ENCODE assay signal across 19 cellular contexts in the genomic region with DNA sequence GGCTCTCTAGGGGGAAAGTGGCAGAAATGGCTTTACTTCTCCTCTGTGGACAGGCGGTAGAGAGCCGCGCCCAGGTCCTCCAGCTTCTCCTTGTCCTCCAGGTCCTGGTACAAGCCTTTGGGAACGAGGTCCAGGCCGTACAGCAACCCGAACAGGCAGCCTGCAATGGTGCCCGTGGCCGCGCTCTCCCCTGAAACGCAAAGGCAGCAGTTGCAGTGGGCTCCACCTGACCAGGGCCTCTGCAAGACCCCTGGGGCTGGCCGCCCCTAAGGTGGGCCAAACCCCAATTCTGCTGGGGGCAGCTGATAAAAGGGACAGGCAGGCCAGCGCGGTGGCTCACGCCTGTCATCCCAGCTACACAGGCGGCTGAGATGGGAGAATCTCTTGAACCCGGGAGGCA. TPM values are rescaled to one million over a fixed set of nuclear protein-coding genes. Genes with fewer than 3 reads are reported as not detected.
A peak's percentile ranks its signal among the peaks of the same experiment; 100 is the strongest.
DNase-seq lines count a peak whose midpoint lies in the region; ATAC-seq and TF ChIP-seq lines count a peak whose summit lies in the region.
"Had no signal": no experiment of that assay in that cellular context is flagged by ENCODE, and none has a peak within 500 bp of the region (broad histone marks: within the 10 kb centered on the region; RNA-seq: fewer than 3 reads in every experiment).

No MANE protein-coding gene starts in this region.

- TF ChIP-seq POLR2A in heart left ventricle (IDR thresholded peaks at IDR 0.05) (no peak), sigmoid colon (IDR thresholded peaks at IDR 0.05) (no peak), vagina (IDR thresholded peaks at IDR 0.05) (no peak)

- no peaks in the 10 kb centered on the region for H3K9me2 ChIP-seq in hepatocyte (replicated peaks; ENCODE audit: insufficient read depth)

- peaks cover 0 to 8% (median 0%) of the 10 kb centered on the region in 12 donors for H3K4me1 ChIP-seq in heart left ventricle
- H3K4me1 ChIP-seq in right atrium auricular region: no peaks in the 10 kb centered on the region
- peaks cover 11% of the 10 kb centered on the region for H3K4me1 ChIP-seq in hepatocyte (ENCODE audit: insufficient read depth)
- H3K4me1 ChIP-seq in sigmoid colon: peaks cover 0 to 18% (median 16%) of the 10 kb centered on the region in 4 donors
- peaks cover 12% of the 10 kb centered on the region for H3K4me1 ChIP-seq in vagina

- H3K9me3 ChIP-seq in heart left ventricle (no peaks in the 10 kb centered on the region), right atrium auricular region (no peaks in the 10 kb centered on the region), hepatocyte (ENCODE audit: low read depth) (no peaks in the 10 kb centered on the region), sigmoid colon (no peaks in the 10 kb centered on the region), vagina (no peaks in the 10 kb centered on the region)

- no peaks in the 10 kb centered on the region for H4K20me1 ChIP-seq in hepatocyte (ENCODE audit: insufficient read depth, poor library complexity, severe bottlenecking)

- H3K4me3 ChIP-seq in heart left ventricle (no peak overlapping the region), right atrium auricular region (no peak overlapping the region), hepatocyte (no peak overlapping the region), sigmoid colon (no peak overlapping the region), vagina (no peak overlapping the region)
- H3K4me3 ChIP-seq: PC-9 had no signal

- H3K27ac ChIP-seq in heart left ventricle (peak overlapping the region in 1 of 12 donors; percentile 82), right atrium auricular region (no peak overlapping the region), hepatocyte (peak overlapping the region; percentile 83), sigmoid colon (peak overlapping the region; percentile 71 to 77 (median 76)), vagina (peak overlapping the region; percentile 82)
- H3K27ac ChIP-seq: HL-60, PC-9, RWPE1 had no signal

- TF ChIP-seq CTCF in heart left ventricle (IDR thresholded peaks at IDR 0.05) (no peak), right atrium auricular region (IDR thresholded peaks at IDR 0.05) (no peak), hepatocyte (IDR thresholded peaks at IDR 0.05; ENCODE audit: poor library complexity) (no peak), sigmoid colon (IDR thresholded peaks at IDR 0.05) (no peak), vagina (IDR thresholded peaks at IDR 0.05) (no peak)

- H3K79me2 ChIP-seq in hepatocyte: no peaks in the 10 kb centered on the region

- WGBS in heart left ventricle, 4 donors: 87 to 93% (median 90%) methylated on average over 8 to 16 of the region's 16 CpGs
- 94% methylated on average over 16 of the region's 16 CpGs for WGBS in hepatocyte (ENCODE audit: low lambda C conversion rate, missing lambda C conversion rate)
- 91 to 93% methylated on average over 16 of the region's 16 CpGs for WGBS in sigmoid colon, 2 donors

- H3K4me2 ChIP-seq in hepatocyte: peak overlapping the region; percentile 45
- H3K4me2 ChIP-seq: PC-9 had no signal

- DNase-seq in heart left ventricle (peak in 3 of 5 donors; percentile 17 to 27 (median 17)), right atrium auricular region (ENCODE audit: low spot score) (no peak), hepatocyte (ENCODE audit: low spot score) (no peak), sigmoid colon (no peak), vagina (ENCODE audit: extremely low spot score in 2 of 2) (no peak), NCI-H2227 treated with DMSO at 0.1 percent for 48 hours (lab: John Stamatoyannopoulos, UW) (no peak)
- DNase-seq in activated CD4-positive, alpha-beta T cell treated with anti-CD3 and anti-CD28 coated beads for 4 hours: no peak
- DNase-seq: 8988T; CD4-positive, CD25-positive, alpha-beta regulatory T cell; COR-L47; DMS 273 treated with DMSO at 0.1 percent for 48 hours; H7; NCI-H1417; NCI-H1930; NCI-H526; PC-9 had no signal

- TF ChIP-seq EP300 in sigmoid colon (IDR thresholded peaks at IDR 0.05): no peak

- no peak for ATAC-seq in heart left ventricle
- ATAC-seq in HG03469 (IDR thresholded peaks at IDR 0.05; ENCODE audit: unreplicated experiment): no peak

- intact Hi-C loops in heart left ventricle (cut with DNase I): no loop called here
- intact Hi-C loops in sigmoid colon (cut with DNase I): no loop called here
- intact Hi-C loops in vagina (cut with DNase I): no loop called here

- H3K27me3 ChIP-seq in heart left ventricle (no peaks in the 10 kb centered on the region), right atrium auricular region (no peaks in the 10 kb centered on the region), hepatocyte (no peaks in the 10 kb centered on the region), sigmoid colon (no peaks in the 10 kb centered on the region), vagina (no peaks in the 10 kb centered on the region)

- H2AFZ ChIP-seq in hepatocyte: no peak overlapping the region
- H2AFZ ChIP-seq: PC-9 had no signal

- H3K36me3 ChIP-seq in heart left ventricle: peaks cover 0 to 74% (median 13%) of the 10 kb centered on the region in 9 donors
- H3K36me3 ChIP-seq in right atrium auricular region: peaks cover 70% of the 10 kb centered on the region
- no peaks in the 10 kb centered on the region for H3K36me3 ChIP-seq in hepatocyte (replicated peaks; ENCODE audit: insufficient read depth, low read depth)
- H3K36me3 ChIP-seq in sigmoid colon: no peaks in the 10 kb centered on the region
- H3K36me3 ChIP-seq in vagina: no peaks in the 10 kb centered on the region

RNA-seq across cellular contexts. Expression of a gene that starts 30.5 kb away (rescaled TPM):
- 100 to 1,000 TPM; 329 to 774 (median 572) TPM for total RNA-seq in heart left ventricle
- polyA plus RNA-seq in heart left ventricle: 100 to 1,000 TPM; 160 to 252 TPM
- total RNA-seq in right atrium auricular region: 100 to 1,000 TPM; 222 to 329 TPM
- total RNA-seq in hepatocyte: 1.1 and 1.2 TPM in 2 replicates
- polyA plus RNA-seq in hepatocyte: 0.58 and 1.0 TPM in 2 replicates
- 1 to 10 TPM; 2.3 to 7.8 (median 4.5) TPM for total RNA-seq in sigmoid colon
- polyA plus RNA-seq in sigmoid colon: 1 to 10 TPM; 1.2 to 4.9 (median 4.2) TPM
- total RNA-seq in vagina: 1.7 TPM

RNA-seq across cellular contexts. Expression of a gene that starts 58.9 kb away (rescaled TPM):
- total RNA-seq in heart left ventricle (under 1 TPM in 7 of 9 donors, not detected in 2; 0.36 to 1.00 (median 0.61) TPM), right atrium auricular region (1 to 10 TPM in 1 of 2 donors, under 1 TPM in 1; 0.48 to 2.4 TPM), hepatocyte (20.3 and 22.7 TPM in 2 replicates), sigmoid colon (1 to 10 TPM; 6.7 to 9.9 (median 8.3) TPM), vagina (15.0 TPM)
- polyA plus RNA-seq in heart left ventricle (1 to 10 TPM; 1.3 to 3.5 TPM), hepatocyte (20.4 and 22.1 TPM in 2 replicates), sigmoid colon (10 to 100 TPM; 29.3 to 52.5 (median 39.6) TPM)
- total RNA-seq: CD4-positive, CD25-positive, alpha-beta regulatory T cell had no signal

Comparison
In these comparisons a context has a peak if more than half of its experiments do, and no peak if none do; other contexts are left out.
1. DNase-seq: peak in heart left ventricle (3 of 5); none in right atrium auricular region (single experiment), hepatocyte (single experiment), sigmoid colon (single experiment), vagina (0 of 2), activated CD4-positive, alpha-beta T cell treated with anti-CD3 and anti-CD28 coated beads for 4 hours (0 of 2) and NCI-H2227 treated with DMSO at 0.1 percent for 48 hours (single experiment).
2. H3K27ac ChIP-seq: peak in hepatocyte (single experiment), sigmoid colon (4 of 4) and vagina (single experiment); none in right atrium auricular region (0 of 2).
3. RNA of a gene that starts 30.5 kb away (total RNA-seq): 329 to 774 TPM in heart left ventricle and 222 to 329 TPM in right atrium auricular region; 2.3 to 7.8 TPM in sigmoid colon, 1.7 TPM in vagina (single experiment) and 1.1 to 1.2 TPM in hepatocyte; every median in the first group is over 10 times any median in the second.